Comparison of ENCODE assay signal across 1 cellular context in genomic region chr9:129989740-129990139, GRCh38.
TF ChIP-seq lines count a peak whose summit lies in the region.

No MANE protein-coding gene starts in this region.

TF ChIP-seq in HEK293, 187 proteins besides CTCF, POLR2A, EP300 and RAD21 (continued from another document):
- TF ChIP-seq PRDM6 (tag by site-specific recombination; IDR thresholded peaks at IDR 0.05): no peak
- no peak for TF ChIP-seq ZNF394 (tag by site-specific recombination; IDR thresholded peaks at IDR 0.05; ENCODE audit: borderline replicate concordance)
- no peak for TF ChIP-seq ZNF518A (tag by site-specific recombination; conservative IDR thresholded peaks at IDR 0.05; ENCODE audit: low read depth)
- peak; percentile 34 for TF ChIP-seq PRDM10 (tag by site-specific recombination; IDR thresholded peaks at IDR 0.05)
- TF ChIP-seq ZNF777 (tag by site-specific recombination; IDR thresholded peaks at IDR 0.05; ENCODE audit: borderline replicate concordance): no peak
- no peak for TF ChIP-seq ZBTB1 (tag by site-specific recombination; IDR thresholded peaks at IDR 0.05)
- no peak for TF ChIP-seq ZNF792 (tag by site-specific recombination; IDR thresholded peaks at IDR 0.05)
- TF ChIP-seq ZBTB10 (tag by site-specific recombination; IDR thresholded peaks at IDR 0.05): no peak
